Comparison of ENCODE assay signal across 8 cellular contexts in genomic region chr19:2775556-2776430, GRCh38. TPM values are rescaled to one million over a fixed set of nuclear protein-coding genes. Genes with fewer than 3 reads are reported as not detected.
DNase-seq lines count a peak whose midpoint lies in the region; ATAC-seq and FAIRE-seq lines count a peak whose summit lies in the region.

No MANE protein-coding gene starts in this region.

- DNase-seq in Ammon's horn (ENCODE audit: low spot score) = peak; percentile 58
- DNase-seq in SK-MEL-5 (ENCODE audit: low read depth, low spot score) = peak; percentile 37
- peak; percentile 30 for DNase-seq in activated naive CD8-positive, alpha-beta T cell treated with anti-CD3 and anti-CD28 coated beads, Interleukin-2, amount 50 U/mL, for 16 hours (ENCODE audit: low read depth, low spot score)
- DNase-seq in hepatic stellate cell (ENCODE audit: low spot score) = peak; percentile 87
- peak; percentile 61 to 68 for DNase-seq in stimulated activated CD4-positive, alpha-beta T cell treated with anti-CD3 and anti-CD28 coated beads, Interleukin-2, amount 100 ng/mL, for 48 hours
- no peak for DNase-seq in frontal cortex (ENCODE audit: low spot score in 2 of 2)
- DNase-seq in NCI-H69 (lab: John Stamatoyannopoulos, UW) = no peak

- FAIRE-seq in frontal cortex (lab: Jason Lieb, UNC) = no peak

- in situ Hi-C loops in SK-MEL-5 (cut with HindIII; ENCODE audit: low pct_unique_long_range_greater_than_20kb, low sequenced_read_pairs) = no loop called here

- ATAC-seq in HG03175 (IDR thresholded peaks at IDR 0.05; ENCODE audit: unreplicated experiment) = no peak

RNA-seq across cellular contexts. Expression of gene SGTA, which starts 7.3 kb away (rescaled TPM):
- 35.1 and 44.2 TPM in 2 replicates for total RNA-seq in SK-MEL-5 (2014; rRNA removed; shearing (Covaris generic))
- polyA plus RNA-seq in SK-MEL-5 (2015; cell fraction: cytosol; rRNA removed) = 101 and 107 TPM in 2 replicates
- 43.9 and 61.1 TPM in 2 replicates for polyA plus RNA-seq in SK-MEL-5 (2015; cell fraction: nucleus; rRNA removed)
- total RNA-seq in frontal cortex = 31.4 TPM

RNA-seq across cellular contexts. Expression of gene THOP1, which starts 9.5 kb away (rescaled TPM):
- 124 and 131 TPM in 2 replicates for total RNA-seq in SK-MEL-5 (2014; rRNA removed; shearing (Covaris generic))
- polyA plus RNA-seq in SK-MEL-5 (2015; cell fraction: cytosol; rRNA removed) = 112 and 119 TPM in 2 replicates
- polyA plus RNA-seq in SK-MEL-5 (2015; cell fraction: nucleus; rRNA removed) = 149 and 181 TPM in 2 replicates
- total RNA-seq in frontal cortex = 31.4 TPM

RNA-seq across cellular contexts. Expression of gene SLC39A3, which starts 36.0 kb away (rescaled TPM):
- 42.1 and 48.6 TPM in 2 replicates for total RNA-seq in SK-MEL-5 (2014; rRNA removed; shearing (Covaris generic))
- 89.5 and 91.7 TPM in 2 replicates for polyA plus RNA-seq in SK-MEL-5 (2015; cell fraction: cytosol; rRNA removed)
- polyA plus RNA-seq in SK-MEL-5 (2015; cell fraction: nucleus; rRNA removed) = 11.7 and 17.0 TPM in 2 replicates
- 24.9 TPM for total RNA-seq in frontal cortex

RNA-seq across cellular contexts. Expression of gene ZNF554, which starts 43.9 kb away (rescaled TPM):
- total RNA-seq in SK-MEL-5 (2014; rRNA removed; shearing (Covaris generic)) = 0.92 and 1.9 TPM in 2 replicates
- polyA plus RNA-seq in SK-MEL-5 (2015; cell fraction: cytosol; rRNA removed) = 0.30 and 1.1 TPM in 2 replicates
- polyA plus RNA-seq in SK-MEL-5 (2015; cell fraction: nucleus; rRNA removed) = 1.4 and 1.7 TPM in 2 replicates
- total RNA-seq in frontal cortex = 18.3 TPM

RNA-seq across cellular contexts. Expression of gene DIRAS1, which starts 54.6 kb away (rescaled TPM):
- 7.2 and 7.3 TPM in 2 replicates for total RNA-seq in SK-MEL-5 (2014; rRNA removed; shearing (Covaris generic))
- 25.3 and 38.3 TPM in 2 replicates for polyA plus RNA-seq in SK-MEL-5 (2015; cell fraction: cytosol; rRNA removed)
- 14.2 and 14.4 TPM in 2 replicates for polyA plus RNA-seq in SK-MEL-5 (2015; cell fraction: nucleus; rRNA removed)
- total RNA-seq in frontal cortex = 20.8 TPM

Comparison
In these comparisons a context has a peak if more than half of its experiments do, and no peak if none do; other contexts are left out.
1. DNase-seq: peak in Ammon's horn (single experiment), SK-MEL-5 (single experiment), activated naive CD8-positive, alpha-beta T cell treated with anti-CD3 and anti-CD28 coated beads, Interleukin-2, amount 50 U/mL, for 16 hours (single experiment), hepatic stellate cell (single experiment) and stimulated activated CD4-positive, alpha-beta T cell treated with anti-CD3 and anti-CD28 coated beads, Interleukin-2, amount 100 ng/mL, for 48 hours (2 of 2); none in frontal cortex (0 of 2) and NCI-H69 (single experiment).